In genomic region chr5:135578685-135579341, GRCh38 we compare ENCODE assay signal across 9 cellular contexts. TPM values are rescaled to one million over a fixed set of nuclear protein-coding genes. Genes with fewer than 3 reads are reported as not detected.
A peak's percentile ranks its signal among the peaks of the same experiment; 100 is the strongest.
DNase-seq lines count a peak whose midpoint lies in the region; ATAC-seq and TF ChIP-seq lines count a peak whose summit lies in the region.
"Had no signal": no experiment of that assay in that cellular context is flagged by ENCODE, and none has a peak within 500 bp of the region (broad histone marks: within the 10 kb centered on the region; RNA-seq: fewer than 3 reads in every experiment).

CXCL14 (minus strand) TSS chr5:135578991; CDS start chr5:135578778, 213 bp downstream.

- H3K9me3 ChIP-seq in psoas muscle = no peaks in the 10 kb centered on the region
- H3K9me3 ChIP-seq: SJSA1 had no signal

- TF ChIP-seq CTCF in WI38 (IDR thresholded peaks at IDR 0.05; ENCODE audit: low read depth, low read length) (no peak), psoas muscle (IDR thresholded peaks at IDR 0.05) (no peak)

- H3K4me3 ChIP-seq in WI38 (ENCODE audit: low read depth, low read length) (peak within 1 kb of the TSS; percentile 13; the same call in 1 of the 2 replicates), psoas muscle (peak within 1 kb of the TSS; percentile 57)
- H3K4me3 ChIP-seq: SJSA1 had no signal

- no peaks in the 10 kb centered on the region for H3K36me3 ChIP-seq in psoas muscle (ENCODE audit: insufficient read depth in 1 of 2, low read depth in 1 of 2)
- H3K36me3 ChIP-seq: SJSA1 had no signal

- H3K27ac ChIP-seq in psoas muscle = no peak within 1 kb of the TSS
- H3K27ac ChIP-seq: SJSA1 had no signal

- ATAC-seq in psoas muscle (peak; percentile 61 to 84 (median 75)), GM21515 (IDR thresholded peaks at IDR 0.05; ENCODE audit: unreplicated experiment) (no peak), HG03159 (IDR thresholded peaks at IDR 0.05; ENCODE audit: unreplicated experiment) (no peak)

- DNase-seq in DMS53 (lab: John Stamatoyannopoulos, UW) (peak; percentile 72), DMS53 treated with DMSO at 0.1 percent for 48 hours (lab: John Stamatoyannopoulos, UW; ENCODE audit: unreplicated experiment) (no peak), head of caudate nucleus (peak; percentile 24 to 94 (median 75)), psoas muscle (peak; percentile 47 to 84), SHP77 (lab: John Stamatoyannopoulos, UW) (no peak)

- WGBS in psoas muscle, 3 donors = 1 to 2% (median 1%) methylated on average over 58 to 68 of the region's 68 CpGs

- H3K27me3 ChIP-seq in psoas muscle (ENCODE audit: insufficient read depth in 3 of 3, low read length in 2 of 3) = peaks cover 0 to 57% (median 12%) of the 10 kb centered on the region in 3 donors

- H3K4me1 ChIP-seq in psoas muscle = no peaks in the 10 kb centered on the region

- intact Hi-C loops in head of caudate nucleus (cut with DNase I) (no loop called here), psoas muscle (cut with DNase I) (no loop called here)

RNA-seq across cellular contexts. Expression of gene CXCL14, which starts in this region (rescaled TPM):
- total RNA-seq in psoas muscle = 10 to 100 TPM in 3 of 4 donors, 1 to 10 TPM in 1; 2.6 to 28.9 (median 22.6) TPM
- 10 to 100 TPM in 2 of 3 donors, 1 to 10 TPM in 1; 8.8 to 28.3 (median 21.0) TPM for polyA plus RNA-seq in psoas muscle

Comparison
In these comparisons a context has a peak if more than half of its experiments do, and no peak if none do; other contexts are left out.
1. DNase-seq: peak in DMS53 (single experiment), head of caudate nucleus (42 of 42) and psoas muscle (2 of 2); none in DMS53 treated with DMSO at 0.1 percent for 48 hours (single experiment) and SHP77 (0 of 2).
2. ATAC-seq: peak in psoas muscle (4 of 4); none in GM21515 (single experiment) and HG03159 (single experiment).